Comparison of ENCODE assay signal across 12 cellular contexts in genomic region chr6:75065524-75065923, GRCh38.
DNase-seq lines count a peak whose midpoint lies in the region; ATAC-seq and TF ChIP-seq lines count a peak whose summit lies in the region.
"Had no signal": no experiment of that assay in that cellular context is flagged by ENCODE, and none has a peak within 500 bp of the region (broad histone marks: within the 10 kb centered on the region; RNA-seq: fewer than 3 reads in every experiment).

No MANE protein-coding gene starts in this region.

- peak; percentile 4; the same call in 1 of the 2 replicates for TF ChIP-seq CTCF in AG09319 (IDR thresholded peaks at IDR 0.05; ENCODE audit: low read depth, low read length)

- ATAC-seq in GM21360 (IDR thresholded peaks at IDR 0.05; ENCODE audit: unreplicated experiment), result no peak
- ATAC-seq: activated CD8-positive, alpha-beta T cell treated with anti-CD3 and anti-CD28 coated beads for 36 hours; activated naive CD4-positive, alpha-beta T cell treated with anti-CD3 and anti-CD28 coated beads, Interleukin-2, amount 50 U/mL, for 72 hours; pancreas had no signal

- no peak for DNase-seq in AG09319 (ENCODE audit: extremely low read depth, low read depth)
- DNase-seq in HCEC 1CT, result peak; percentile 40
- peak; percentile 22 for DNase-seq in amniotic epithelial cell (ENCODE audit: low read depth)
- DNase-seq in islet precursor cell, result peak; percentile 55
- DNase-seq in NCI-H1092 (lab: John Stamatoyannopoulos, UW), result no peak
- DNase-seq in effector CD4-positive, alpha-beta T cell, result no peak
- DNase-seq in NCI-H2081 (lab: John Stamatoyannopoulos, UW), result no peak
- DNase-seq: activated CD8-positive, alpha-beta T cell treated with anti-CD3 and anti-CD28 coated beads for 36 hours; NCI-H446; pancreas had no signal

Comparison
In these comparisons a context has a peak if more than half of its experiments do, and no peak if none do; other contexts are left out.
1. DNase-seq: peak in HCEC 1CT (single experiment), amniotic epithelial cell (single experiment) and islet precursor cell (single experiment); none in AG09319 (single experiment), NCI-H1092 (single experiment), effector CD4-positive, alpha-beta T cell (single experiment) and NCI-H2081 (0 of 2).